Comparison of ENCODE assay signal across 8 cellular contexts in genomic region chr19:7903244-7904073, GRCh38. TPM values are rescaled to one million over a fixed set of nuclear protein-coding genes. Genes with fewer than 3 reads are reported as not detected.
A peak's percentile ranks its signal among the peaks of the same experiment; 100 is the strongest.
DNase-seq lines count a peak whose midpoint lies in the region; ATAC-seq and TF ChIP-seq lines count a peak whose summit lies in the region.

Gene MAP2K7, plus strand, starts transcription at chr19:7903877. Its CDS starts 68 bp downstream, at chr19:7903945.

- peak within 1 kb of the TSS; percentile 65 for H3K27ac ChIP-seq in PC-3 (ENCODE audit: low read length)
- peak within 1 kb of the TSS; percentile 81 for H3K27ac ChIP-seq in epithelial cell of prostate

- CTCF ChIA-PET in PC-3 (lab: Charles Lee): interaction anchor here (0.5 to 2.0 kb wide), 6 partner anchors 12 to 335 kb away, joined by 3 to 23 read pairs (median 6); partner anchors contain the start of gene SNAPC2

- peak within 1 kb of the TSS; percentile 89 for H3K9ac ChIP-seq in PC-3 (ENCODE audit: low read length)

- no peaks in the 10 kb centered on the region for H3K27me3 ChIP-seq in PC-3 (ENCODE audit: low read length)

- H3K9me3 ChIP-seq in PC-3 (ENCODE audit: low read length): no peaks in the 10 kb centered on the region
- H3K9me3 ChIP-seq in mucosa of descending colon: no peaks in the 10 kb centered on the region

- intact Hi-C loops in PC-3 (cut with micrococcal nuclease) (loop anchor here (1.0 to 5.0 kb wide), 5 partner anchors 15 to 624 kb away; partner anchors contain the start of genes LRRC8E and SNAPC2), mucosa of descending colon (cut with DNase I, micrococcal nuclease) (loop anchor here in 1 of 2 donors (10.0 kb wide), 1 partner anchor 49 kb away; no protein-coding TSS in a partner anchor)

- ATAC-seq in GM21619 (IDR thresholded peaks at IDR 0.05; ENCODE audit: unreplicated experiment) (peak; percentile 76), PC-3 (peak; percentile 83), mucosa of descending colon (peak; percentile 94)

- peak; percentile 82 for TF ChIP-seq CTCF in PC-3 (conservative IDR thresholded peaks at IDR 0.05; ENCODE audit: low read depth, low read length)
- peak; percentile 63 for TF ChIP-seq CTCF in mucosa of descending colon (IDR thresholded peaks at IDR 0.05)

- POLR2A ChIA-PET in PC-3 (lab: Charles Lee; ENCODE audit: unreplicated experiment): interaction anchor here (0.6 to 1.0 kb wide), 5 partner anchors 8 to 34 kb away, joined by 3 to 5 read pairs (median 3); no protein-coding TSS in a partner anchor

- H4K20me1 ChIP-seq in PC-3 (ENCODE audit: low read length): 0 out of 2 replicates have a peak, but pooled peaks cover 3% of the 10 kb centered on the region

- DNase-seq in DMS53 treated with DMSO at 0.1 percent for 48 hours (lab: John Stamatoyannopoulos, UW; ENCODE audit: unreplicated experiment): peak; percentile 96
- DNase-seq in Jurkat, Clone E6-1 (ENCODE audit: low read depth, low spot score): peak; percentile 97
- DNase-seq in PC-3: peak; percentile 100
- DNase-seq in activated T-cell treated with anti-CD3 and anti-CD28 coated beads for 48 hours (ENCODE audit: low read depth): peak; percentile 100
- peak; percentile 89 for DNase-seq in epithelial cell of prostate (ENCODE audit: low read depth, low spot score)
- DNase-seq in mucosa of descending colon: peak; percentile 100
- peak; percentile 100 for DNase-seq in stimulated activated CD8-positive, alpha-beta memory T cell treated with anti-CD3 and anti-CD28 coated beads, Interleukin-4, amount 100 ng/mL, for 24 hours (ENCODE audit: low read depth)

- H3K4me1 ChIP-seq in PC-3 (ENCODE audit: insufficient read depth, low read length) (peaks cover 20% of the 10 kb centered on the region), mucosa of descending colon (ENCODE audit: low read depth) (peaks cover 21% of the 10 kb centered on the region)

- H3K9me2 ChIP-seq in PC-3 (replicated peaks; ENCODE audit: low read length): no peaks in the 10 kb centered on the region

- peak within 1 kb of the TSS; percentile 85 for H3K4me3 ChIP-seq in Jurkat, Clone E6-1 (ENCODE audit: low read length)
- H3K4me3 ChIP-seq in PC-3 (ENCODE audit: low read length) (peak within 1 kb of the TSS; percentile 77), mucosa of descending colon (peak within 1 kb of the TSS; percentile 54)

- peaks cover 52% of the 10 kb centered on the region for H3K79me2 ChIP-seq in PC-3 (ENCODE audit: low read length)

- H3F3A ChIP-seq in PC-3 (ENCODE audit: low read length, unreplicated experiment): peaks cover 11% of the 10 kb centered on the region

- no TSS peak for BruUV-seq in PC-3 (replicated peaks; lab: Mats Ljungman, UMichigan)

- H3K4me2 ChIP-seq in PC-3 (ENCODE audit: low read length): peak within 1 kb of the TSS; percentile 98

- peak within 1 kb of the TSS; percentile 77 for H2AFZ ChIP-seq in PC-3 (ENCODE audit: low read length)

- peaks cover 8% of the 10 kb centered on the region for H3K36me3 ChIP-seq in PC-3 (ENCODE audit: low read depth, low read length)
- H3K36me3 ChIP-seq in mucosa of descending colon (ENCODE audit: low read depth): peaks cover 6% of the 10 kb centered on the region

RNA-seq across cellular contexts. Expression of gene MAP2K7, which starts in this region (rescaled TPM):
- 30.5 TPM for polyA plus RNA-seq in Jurkat, Clone E6-1 (2012; ENCODE audit: insufficient read depth, insufficient read length)
- total RNA-seq in PC-3 (2014; rRNA removed): 39.3 and 40.5 TPM in 2 replicates
- total RNA-seq in mucosa of descending colon: 10 to 100 TPM; 31.5 to 49.2 (median 41.7) TPM

Comparison
In these comparisons a context has a peak if more than half of its experiments do, and no peak if none do; other contexts are left out.
1. Peak in every context shown above with its lines: DNase-seq, ATAC-seq, H3K4me3 ChIP-seq and H3K27ac ChIP-seq.